ENCODE assay signal across 9 cellular contexts in genomic region chr10:35447693-35448407, GRCh38.
DNase-seq lines count a peak whose midpoint lies in the region; ATAC-seq lines count a peak whose summit lies in the region.
"Had no signal": no experiment of that assay in that cellular context is flagged by ENCODE, and none has a peak within 500 bp of the region (broad histone marks: within the 10 kb centered on the region; RNA-seq: fewer than 3 reads in every experiment).

No MANE protein-coding gene starts in this region.

- peak overlapping the region; percentile 36 for H3K4me3 Mint-ChIP-seq in stimulated activated effector memory CD8-positive, alpha-beta T cell treated with anti-CD3 and anti-CD28 coated beads, Interleukin-12 subunit alpha, Interleukin-12 subunit beta, amount 100 ng/mL, for 72 hours

- DNase-seq in DMS 273 (lab: John Stamatoyannopoulos, UW; ENCODE audit: unreplicated experiment) (peak; percentile 77), NCI-H146 treated with DMSO at 0.1 percent for 48 hours (lab: John Stamatoyannopoulos, UW; ENCODE audit: unreplicated experiment) (peak; percentile 87), adipocyte (ENCODE audit: low read depth) (peak; percentile 64), hepatic stellate cell (ENCODE audit: low spot score) (peak; percentile 40), amygdala (lab: John Stamatoyannopoulos, UW) (no peak)
- no peak for DNase-seq in stimulated activated effector memory CD8-positive, alpha-beta T cell treated with anti-CD3 and anti-CD28 coated beads, Interleukin-12 subunit alpha, Interleukin-12 subunit beta, amount 100 ng/mL, for 72 hours (ENCODE audit: low spot score in 2 of 2)

- peaks cover 14% of the 10 kb centered on the region for H3K9me3 Mint-ChIP-seq in stimulated activated effector memory CD8-positive, alpha-beta T cell treated with anti-CD3 and anti-CD28 coated beads, Interleukin-12 subunit alpha, Interleukin-12 subunit beta, amount 100 ng/mL, for 72 hours

- H3K9ac ChIP-seq in adipocyte (ENCODE audit: low read length) = peak overlapping the region; percentile 41
- H3K9ac ChIP-seq: KMS-11 had no signal

- H3K36me3 Mint-ChIP-seq in stimulated activated effector memory CD8-positive, alpha-beta T cell treated with anti-CD3 and anti-CD28 coated beads, Interleukin-12 subunit alpha, Interleukin-12 subunit beta, amount 100 ng/mL, for 72 hours = no peaks in the 10 kb centered on the region

- H3K9me3 ChIP-seq in adipocyte (ENCODE audit: control insufficient read depth, low read length) = peaks cover 15% of the 10 kb centered on the region

- H3K4me3 ChIP-seq in adipocyte (ENCODE audit: low read length) = peak overlapping the region; percentile 49

- no peaks in the 10 kb centered on the region for H3K36me3 ChIP-seq in adipocyte (ENCODE audit: control insufficient read depth, insufficient read depth, low read length, severe bottlenecking)

- peak overlapping the region; percentile 77 for H3K27ac Mint-ChIP-seq in stimulated activated effector memory CD8-positive, alpha-beta T cell treated with anti-CD3 and anti-CD28 coated beads, Interleukin-12 subunit alpha, Interleukin-12 subunit beta, amount 100 ng/mL, for 72 hours

- no peak for ATAC-seq in stimulated activated effector memory CD8-positive, alpha-beta T cell treated with anti-CD3 and anti-CD28 coated beads, Interleukin-12 subunit alpha, Interleukin-12 subunit beta, amount 100 ng/mL, for 72 hours
- no peak for ATAC-seq in GM18858 (IDR thresholded peaks at IDR 0.05; ENCODE audit: unreplicated experiment)
- ATAC-seq in HG02610 (IDR thresholded peaks at IDR 0.05; ENCODE audit: unreplicated experiment) = no peak

- H3K4me1 Mint-ChIP-seq in stimulated activated effector memory CD8-positive, alpha-beta T cell treated with anti-CD3 and anti-CD28 coated beads, Interleukin-12 subunit alpha, Interleukin-12 subunit beta, amount 100 ng/mL, for 72 hours = peaks cover 68% of the 10 kb centered on the region

- no peaks in the 10 kb centered on the region for H3K27me3 ChIP-seq in adipocyte (replicated peaks; ENCODE audit: control insufficient read depth, insufficient read depth, low read length)

- peaks cover 54% of the 10 kb centered on the region for H3K4me1 ChIP-seq in adipocyte (ENCODE audit: control insufficient read depth, insufficient read depth, low read length)

Comparison
In these comparisons a context has a peak if more than half of its experiments do, and no peak if none do; other contexts are left out.
1. DNase-seq: peak in DMS 273 (single experiment), NCI-H146 treated with DMSO at 0.1 percent for 48 hours (single experiment), adipocyte (single experiment) and hepatic stellate cell (single experiment); none in stimulated activated effector memory CD8-positive, alpha-beta T cell treated with anti-CD3 and anti-CD28 coated beads, Interleukin-12 subunit alpha, Interleukin-12 subunit beta, amount 100 ng/mL, for 72 hours (0 of 2) and amygdala (0 of 56).